Comparison of ENCODE assay signal across 6 cellular contexts in the genomic region with DNA sequence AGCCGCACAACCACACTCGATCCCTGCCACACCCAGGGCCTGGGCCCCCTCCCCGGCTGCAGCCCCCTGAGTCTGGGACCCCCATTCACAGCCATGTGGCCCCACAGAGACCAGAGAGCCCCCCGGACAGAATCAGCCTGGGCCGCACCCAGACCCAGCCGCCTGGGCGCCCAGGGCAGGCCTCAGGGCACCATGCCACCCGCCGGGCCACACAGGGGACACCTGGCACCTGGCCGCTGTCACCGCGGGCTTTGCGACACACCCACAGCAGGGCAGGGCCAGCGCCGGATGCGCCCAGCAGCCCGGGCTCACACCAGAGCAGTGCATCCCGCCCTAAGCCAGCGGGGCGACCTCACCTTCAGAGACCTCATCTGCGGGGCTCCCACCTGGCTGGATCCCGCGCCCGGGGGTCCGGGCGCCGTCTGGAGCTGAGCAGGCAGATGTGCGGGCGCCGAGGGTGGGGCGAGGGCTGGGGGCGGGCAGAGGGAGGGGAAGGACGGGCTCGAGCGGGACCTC. TPM values are rescaled to one million over a fixed set of nuclear protein-coding genes. Genes with fewer than 3 reads are reported as not detected.
DNase-seq lines count a peak whose midpoint lies in the region.

No MANE protein-coding gene starts in this region.

- H2AFZ ChIP-seq in GM23248 (peak overlapping the region; percentile 80), mesenchymal stem cell (ENCODE audit: low read depth, low read length) (peak overlapping the region; percentile 66)

- no peaks in the 10 kb centered on the region for H4K20me1 ChIP-seq in GM23248 (ENCODE audit: insufficient read depth)

- peak overlapping the region in 1 of 2 experiments; percentile 40 for H2BK12ac ChIP-seq in mesenchymal stem cell (ENCODE audit: low read length in 2 of 2)

- no peak overlapping the region for H2BK5ac ChIP-seq in mesenchymal stem cell (ENCODE audit: low read depth, low read length, poor library complexity, severe bottlenecking)

- H2BK15ac ChIP-seq in mesenchymal stem cell (ENCODE audit: low read depth, poor library complexity, severe bottlenecking): peak overlapping the region; percentile 76

- H3K14ac ChIP-seq in mesenchymal stem cell (ENCODE audit: low read length in 2 of 2): peak overlapping the region in 1 of 2 experiments; percentile 93

- H3K36me3 Mint-ChIP-seq in activated T-cell treated with anti-CD3 and anti-CD28 coated beads, Interleukin-2, amount 50 U/mL, for 24 hours (ENCODE audit: low read depth): peaks cover 13% of the 10 kb centered on the region

- peak overlapping the region; percentile 70 for H3K4me3 ChIP-seq in GM23248
- peak overlapping the region; percentile 83 to 86 for H3K4me3 ChIP-seq in mesenchymal stem cell (ENCODE audit: insufficient read depth in 1 of 2, low read depth in 1 of 2, low read length in 2 of 2)

- H3F3A ChIP-seq in GM23248 (ENCODE audit: insufficient read depth): no peaks in the 10 kb centered on the region; the same call in 1 of the 2 replicates

- H2AK5ac ChIP-seq in mesenchymal stem cell (ENCODE audit: low read length, severe bottlenecking): no peak overlapping the region

- in situ Hi-C loops in GM23248 (cut with MboI): loop anchor here (25.0 kb wide), 1 partner anchor 294 kb away; no protein-coding TSS in a partner anchor

- H3K9ac ChIP-seq in GM23248: peak overlapping the region; percentile 79
- peak overlapping the region; percentile 82 for H3K9ac ChIP-seq in mesenchymal stem cell (ENCODE audit: low read length)

- peak overlapping the region; percentile 77 for H2BK120ac ChIP-seq in mesenchymal stem cell (ENCODE audit: low read depth, low read length)

- H3K9me2 ChIP-seq in GM23248 (ENCODE audit: insufficient read depth): no peaks in the 10 kb centered on the region

- H3K4ac ChIP-seq in mesenchymal stem cell (ENCODE audit: low read depth in 1 of 2, low read length in 2 of 2): peak overlapping the region; percentile 4 to 21

- H3K36me3 ChIP-seq in GM23248 (ENCODE audit: low read depth) (no peaks in the 10 kb centered on the region), mesenchymal stem cell (ENCODE audit: control insufficient read depth in 1 of 2, insufficient read depth in 2 of 2, low read depth in 1 of 2, low read length in 2 of 2) (peaks cover 6 to 31% of the 10 kb centered on the region in 2 experiments)

- peak overlapping the region; percentile 56 for H3K4me3 Mint-ChIP-seq in activated T-cell treated with anti-CD3 and anti-CD28 coated beads, Interleukin-2, amount 50 U/mL, for 24 hours

- no peak overlapping the region for H4K91ac ChIP-seq in mesenchymal stem cell (ENCODE audit: low read length)

- peaks cover 7% of the 10 kb centered on the region for H3K4me1 Mint-ChIP-seq in activated T-cell treated with anti-CD3 and anti-CD28 coated beads, Interleukin-2, amount 50 U/mL, for 24 hours (ENCODE audit: low read depth)

- H4K8ac ChIP-seq in mesenchymal stem cell (ENCODE audit: low read length): peak overlapping the region; percentile 96

- peak overlapping the region; percentile 68 for H3K4me2 ChIP-seq in GM23248 (ENCODE audit: unreplicated experiment)
- peak overlapping the region; percentile 93 for H3K4me2 ChIP-seq in mesenchymal stem cell (ENCODE audit: low read length, poor library complexity, severe bottlenecking)

- peak overlapping the region in 1 of 2 experiments; percentile 92 for H3K18ac ChIP-seq in mesenchymal stem cell (ENCODE audit: low read depth in 1 of 2, low read length in 2 of 2)

- no peaks in the 10 kb centered on the region for H3K4me1 ChIP-seq in GM23248 (ENCODE audit: insufficient read depth)
- H3K4me1 ChIP-seq in mesenchymal stem cell (ENCODE audit: control insufficient read depth, insufficient read depth, low read depth, low read length): peaks cover 53% of the 10 kb centered on the region

- peak; percentile 37 for DNase-seq in GM23248
- DNase-seq in activated T-cell treated with anti-CD3 and anti-CD28 coated beads, Interleukin-2, amount 50 U/mL, for 24 hours: peak; percentile 46
- DNase-seq in mesenchymal stem cell: no peak
- DNase-seq in mesenteric fat pad (ENCODE audit: low spot score): no peak
- no peak for DNase-seq in hippocampal formation (lab: John Stamatoyannopoulos, UW)
- no peak for DNase-seq in activated CD4-positive, CD25-positive, alpha-beta regulatory T cell treated with anti-CD3 and anti-CD28 coated beads, Interleukin-2, amount 50 U/mL, for 72 hours

- H3K9me3 ChIP-seq in GM23248 (ENCODE audit: low read depth) (no peaks in the 10 kb centered on the region), mesenchymal stem cell (ENCODE audit: control insufficient read depth, low read length) (no peaks in the 10 kb centered on the region)

- no peaks in the 10 kb centered on the region for H3K79me2 ChIP-seq in GM23248 (ENCODE audit: insufficient read depth)

- H3K27me3 Mint-ChIP-seq in activated T-cell treated with anti-CD3 and anti-CD28 coated beads, Interleukin-2, amount 50 U/mL, for 24 hours: peaks cover 10% of the 10 kb centered on the region

- H3K79me1 ChIP-seq in mesenchymal stem cell (replicated peaks; ENCODE audit: low read length, poor library complexity, severe bottlenecking): peaks cover 31% of the 10 kb centered on the region

- no peak overlapping the region for H3K27ac Mint-ChIP-seq in activated T-cell treated with anti-CD3 and anti-CD28 coated beads, Interleukin-2, amount 50 U/mL, for 24 hours

- H3K9me3 Mint-ChIP-seq in activated T-cell treated with anti-CD3 and anti-CD28 coated beads, Interleukin-2, amount 50 U/mL, for 24 hours: no peaks in the 10 kb centered on the region

- no peak overlapping the region for H3K27ac ChIP-seq in GM23248
- no peak overlapping the region for H3K27ac ChIP-seq in mesenchymal stem cell (ENCODE audit: low read length, poor library complexity, severe bottlenecking)

- 13 to 14% methylated on average over 23 to 25 of the region's 35 CpGs for WGBS in GM23248 (ENCODE audit: low coverage in 1 of 2, low lambda C conversion rate in 2 of 2, missing lambda C conversion rate in 2 of 2), 2 experiments
- WGBS in mesenchymal stem cell: 35% methylated on average over 23 of the region's 35 CpGs

- peak overlapping the region in 1 of 2 experiments; percentile 86 for H3K23ac ChIP-seq in mesenchymal stem cell (ENCODE audit: low read length in 2 of 2)

- H3K27me3 ChIP-seq in GM23248 (replicated peaks; ENCODE audit: insufficient read depth): no peaks in the 10 kb centered on the region
- no peaks in the 10 kb centered on the region for H3K27me3 ChIP-seq in mesenchymal stem cell (ENCODE audit: control insufficient read depth in 1 of 2, insufficient read depth in 1 of 2, low read length in 2 of 2)

RNA-seq across cellular contexts. Expression of a gene that starts 0.4 kb away (rescaled TPM):
- total RNA-seq in GM23248 (2014; rRNA removed; shearing (Covaris generic)): 0.76 TPM in 1 of 2 replicates, not detected in the other
- polyA plus RNA-seq in GM23248 (2016; fragmentation: Nextera tagmentation; extraction: Ambion mirVana): 1.9 and 2.6 TPM in 2 replicates
- polyA plus RNA-seq in mesenchymal stem cell (2013, experiment 1 of 2): 6.8 TPM
- polyA plus RNA-seq in mesenchymal stem cell (2013, experiment 2 of 2): 6.9 TPM
- total RNA-seq in mesenteric fat pad: 5.4 TPM

RNA-seq across cellular contexts. Expression of a gene that starts 20.4 kb away (rescaled TPM):
- 29.1 and 39.0 TPM in 2 replicates for total RNA-seq in GM23248 (2014; rRNA removed; shearing (Covaris generic))
- polyA plus RNA-seq in GM23248 (2016; fragmentation: Nextera tagmentation; extraction: Ambion mirVana): 6.9 and 8.7 TPM in 2 replicates
- polyA plus RNA-seq in mesenchymal stem cell (2013, experiment 1 of 2): 16.6 TPM
- 16.4 TPM for polyA plus RNA-seq in mesenchymal stem cell (2013, experiment 2 of 2)
- total RNA-seq in mesenteric fat pad: 18.9 TPM

RNA-seq across cellular contexts. Expression of a gene that starts 21.0 kb away (rescaled TPM):
- total RNA-seq in GM23248 (2014; rRNA removed; shearing (Covaris generic)): 0.13 TPM in 1 of 2 replicates, not detected in the other
- 0.06 TPM in 1 of 2 replicates, not detected in the other for polyA plus RNA-seq in GM23248 (2016; fragmentation: Nextera tagmentation; extraction: Ambion mirVana)
- polyA plus RNA-seq in mesenchymal stem cell (2013, experiment 1 of 2): 5.4 TPM
- 5.2 TPM for polyA plus RNA-seq in mesenchymal stem cell (2013, experiment 2 of 2)
- total RNA-seq in mesenteric fat pad: 1.8 TPM

RNA-seq across cellular contexts. Expression of a gene that starts 33.5 kb away (rescaled TPM):
- total RNA-seq in GM23248 (2014; rRNA removed; shearing (Covaris generic)): 105 and 112 TPM in 2 replicates
- 83.9 and 87.7 TPM in 2 replicates for polyA plus RNA-seq in GM23248 (2016; fragmentation: Nextera tagmentation; extraction: Ambion mirVana)
- polyA plus RNA-seq in mesenchymal stem cell (2013, experiment 1 of 2): 91.0 TPM
- polyA plus RNA-seq in mesenchymal stem cell (2013, experiment 2 of 2): 88.5 TPM
- total RNA-seq in mesenteric fat pad: 55.1 TPM

RNA-seq across cellular contexts. Expression of a gene that starts 48.8 kb away (rescaled TPM):
- total RNA-seq in GM23248 (2014; rRNA removed; shearing (Covaris generic)): 67.9 and 73.9 TPM in 2 replicates
- polyA plus RNA-seq in GM23248 (2016; fragmentation: Nextera tagmentation; extraction: Ambion mirVana): 23.0 and 23.1 TPM in 2 replicates
- polyA plus RNA-seq in mesenchymal stem cell (2013, experiment 1 of 2): 108 TPM
- polyA plus RNA-seq in mesenchymal stem cell (2013, experiment 2 of 2): 107 TPM
- total RNA-seq in mesenteric fat pad: 63.1 TPM

Comparison
In these comparisons a context has a peak if more than half of its experiments do, and no peak if none do; other contexts are left out.
1. DNase-seq: peak in GM23248 (single experiment) and activated T-cell treated with anti-CD3 and anti-CD28 coated beads, Interleukin-2, amount 50 U/mL, for 24 hours (single experiment); none in mesenchymal stem cell (single experiment), mesenteric fat pad (single experiment), hippocampal formation (0 of 2) and activated CD4-positive, CD25-positive, alpha-beta regulatory T cell treated with anti-CD3 and anti-CD28 coated beads, Interleukin-2, amount 50 U/mL, for 72 hours (single experiment).